ENCODE assay signal across 9 cellular contexts in genomic region chr21:41411449-41412089, GRCh38. TPM values are rescaled to one million over a fixed set of nuclear protein-coding genes. Genes with fewer than 3 reads are reported as not detected.
DNase-seq lines count a peak whose midpoint lies in the region; ATAC-seq and TF ChIP-seq lines count a peak whose summit lies in the region.
"Had no signal": no experiment of that assay in that cellular context is flagged by ENCODE, and none has a peak within 500 bp of the region (broad histone marks: within the 10 kb centered on the region; RNA-seq: fewer than 3 reads in every experiment).

No MANE protein-coding gene starts in this region.

- ATAC-seq in upper lobe of right lung (peak; percentile 89), HG02840 (IDR thresholded peaks at IDR 0.05; ENCODE audit: low FRiP score, unreplicated experiment) (no peak)

- H3K27ac ChIP-seq in cardiac muscle cell, result no peak overlapping the region
- H3K27ac ChIP-seq in upper lobe of right lung, result no peak overlapping the region
- H3K27ac ChIP-seq: KMS-11 had no signal

- H3K9me3 ChIP-seq in cardiac muscle cell (ENCODE audit: low read depth), result no peaks in the 10 kb centered on the region
- H3K9me3 ChIP-seq in upper lobe of right lung, result no peaks in the 10 kb centered on the region

- no peaks in the 10 kb centered on the region for H3K27me3 ChIP-seq in cardiac muscle cell
- H3K27me3 ChIP-seq in upper lobe of right lung, result no peaks in the 10 kb centered on the region

- H3K4me1 ChIP-seq in cardiac muscle cell (ENCODE audit: low read depth) (no peaks in the 10 kb centered on the region), upper lobe of right lung (peaks cover 9% of the 10 kb centered on the region)

- DNase-seq in cardiac muscle cell (ENCODE audit: low read depth in 1 of 2, low spot score in 1 of 2) (peak in 1 of 2 donors; percentile 25), cardiac septum (ENCODE audit: low spot score) (no peak), NCI-H774 (lab: John Stamatoyannopoulos, UW) (peak; percentile 2), fibroblast of pulmonary artery (ENCODE audit: low read depth) (no peak), upper lobe of right lung (peak; percentile 88), NCI-H446 (lab: John Stamatoyannopoulos, UW) (no peak), HK-2 (ENCODE audit: unreplicated experiment) (no peak)

- H3K36me3 ChIP-seq in cardiac muscle cell, result no peaks in the 10 kb centered on the region
- no peaks in the 10 kb centered on the region for H3K36me3 ChIP-seq in upper lobe of right lung

- no peak overlapping the region for H3K4me3 ChIP-seq in cardiac muscle cell
- H3K4me3 ChIP-seq in fibroblast of pulmonary artery (replicated peaks; ENCODE audit: low read depth, low read length), result no peak overlapping the region
- no peak overlapping the region for H3K4me3 ChIP-seq in upper lobe of right lung

- intact Hi-C loops in cardiac septum (cut with DNase I) (loop anchor here (5.0 kb wide), 1 partner anchor 44 kb away; no protein-coding TSS in a partner anchor), upper lobe of right lung (cut with DNase I) (no loop called here)

- TF ChIP-seq CTCF in cardiac muscle cell (IDR thresholded peaks at IDR 0.05; ENCODE audit: low read depth, low read length), result peak; percentile 16
- peak; percentile 11 for TF ChIP-seq CTCF in fibroblast of pulmonary artery (IDR thresholded peaks at IDR 0.05; ENCODE audit: low read length, missing control alignments)
- peak; percentile 31 for TF ChIP-seq CTCF in upper lobe of right lung (IDR thresholded peaks at IDR 0.05)

RNA-seq across cellular contexts. Expression of gene MX1, which starts 14.5 kb away (rescaled TPM):
- total RNA-seq in cardiac muscle cell (0.14 TPM in 1 of 2 replicates, not detected in the other), cardiac septum (11.0 TPM), upper lobe of right lung (142 TPM)
- 0.54 TPM in 1 of 2 replicates, not detected in the other for polyA plus RNA-seq in cardiac muscle cell

RNA-seq across cellular contexts. Expression of gene MX2, which starts 49.7 kb away (rescaled TPM):
- 2.3 TPM in 1 of 2 replicates, not detected in the other for total RNA-seq in cardiac muscle cell
- polyA plus RNA-seq in cardiac muscle cell, result 0.28 and 0.46 TPM in 2 replicates
- 5.0 TPM for total RNA-seq in cardiac septum
- 23.0 TPM for total RNA-seq in upper lobe of right lung

Comparison
In these comparisons a context has a peak if more than half of its experiments do, and no peak if none do; other contexts are left out.
1. DNase-seq: peak in NCI-H774 (single experiment) and upper lobe of right lung (single experiment); none in cardiac septum (single experiment), fibroblast of pulmonary artery (single experiment), NCI-H446 (0 of 2) and HK-2 (single experiment).
2. RNA of gene MX1, which starts 14.5 kb away (total RNA-seq): 142 TPM in upper lobe of right lung (single experiment); 11.0 TPM in cardiac septum (single experiment) and 0.14 TPM in cardiac muscle cell; every median in the first group is over 10 times any median in the second.
3. Peak in every context shown above with its lines, with median percentiles within 50 percentile points of each other: CTCF ChIP-seq.